ENCODE assay signal across 24 cellular contexts in the genomic region with DNA sequence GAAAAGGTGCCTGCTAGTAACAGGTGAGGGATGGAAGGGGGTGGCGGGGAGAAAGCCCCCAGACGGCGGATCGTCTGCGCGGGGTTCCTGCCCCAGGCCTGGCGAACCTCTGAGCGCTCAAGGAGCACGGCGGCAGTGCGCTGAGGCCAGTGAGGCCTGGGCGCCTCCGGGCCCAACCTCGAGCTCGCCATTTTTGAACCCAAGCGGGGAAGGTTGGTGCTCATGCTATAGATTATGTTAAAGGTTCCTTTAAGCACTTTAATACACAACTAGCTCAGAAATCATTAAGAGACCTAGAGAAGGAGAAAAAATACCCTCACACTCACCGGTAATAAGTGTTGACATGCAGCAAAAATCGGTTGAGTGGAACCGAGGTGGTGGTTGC. TPM values are rescaled to one million over a fixed set of nuclear protein-coding genes. Genes with fewer than 3 reads are reported as not detected.
DNase-seq lines count a peak whose midpoint lies in the region; ATAC-seq and TF ChIP-seq lines count a peak whose summit lies in the region.
"Had no signal": no experiment of that assay in that cellular context is flagged by ENCODE, and none has a peak within 500 bp of the region (broad histone marks: within the 10 kb centered on the region; RNA-seq: fewer than 3 reads in every experiment).

No MANE protein-coding gene starts in this region.

- no peaks in the 10 kb centered on the region for H3K79me1 ChIP-seq in H9 (ENCODE audit: insufficient read depth, low read depth, low read length, poor library complexity, severe bottlenecking)

- no peak overlapping the region for H2BK20ac ChIP-seq in H9 (ENCODE audit: low read depth, low read length, poor library complexity, severe bottlenecking)

- H2BK12ac ChIP-seq in H9 (ENCODE audit: insufficient read length, low read depth, low read length), result no peak overlapping the region

- H2BK120ac ChIP-seq in H9 (ENCODE audit: low read depth, low read length, poor library complexity, severe bottlenecking), result no peak overlapping the region

- peaks cover 2% of the 10 kb centered on the region; the same call in 1 of the 2 replicates for H3K4me1 ChIP-seq in H9 (ENCODE audit: insufficient read depth, low read length)
- peaks cover 44% of the 10 kb centered on the region for H3K4me1 ChIP-seq in ectodermal cell (ENCODE audit: control insufficient read depth, insufficient read depth, low read length)
- H3K4me1 ChIP-seq: SJSA1 had no signal

- H2AFZ ChIP-seq in H9 (ENCODE audit: low read length), result no peak overlapping the region

- H3K27ac Mint-ChIP-seq in H9 (peak overlapping the region in 1 of 3 experiments; percentile 96; a peak in 3 of 7 replicates), progenitor cell of endocrine pancreas (peak overlapping the region; percentile 91)
- H3K27ac Mint-ChIP-seq: activated CD4-positive, alpha-beta memory T cell treated with anti-CD3 and anti-CD28 coated beads, Interleukin-2, amount 10 ng/mL, durations not matched to agents 7 days and 5 days; CD14-positive monocyte; stimulated activated effector memory CD8-positive, alpha-beta T cell treated with anti-CD3 and anti-CD28 coated beads, Interleukin-12 subunit alpha, Interleukin-12 subunit beta, amount 100 ng/mL, for 72 hours; T-helper 1 cell treated with Interleukin-12 subunit alpha and Interleukin-12 subunit beta and Interleukin-4 antibody, amounts not matched to agents 30 μg/mL and 1 μg/mL, for 36 hours had no signal

- H3K9me3 ChIP-seq in H9 (ENCODE audit: control insufficient read depth, low read depth, low read length) (no peaks in the 10 kb centered on the region), ectodermal cell (ENCODE audit: control insufficient read depth, low read length) (no peaks in the 10 kb centered on the region)
- H3K9me3 ChIP-seq: heart right ventricle, SJSA1, suprapubic skin, vagina had no signal

- no peaks in the 10 kb centered on the region for H3K79me2 ChIP-seq in H9 (ENCODE audit: insufficient read depth, low read length)

- no peak overlapping the region for H3K9ac ChIP-seq in H9 (ENCODE audit: extremely low read depth, insufficient read length, low read length)

- no peak overlapping the region for H3T11ph ChIP-seq in H9 (ENCODE audit: low read length)

- ATAC-seq in activated T-cell treated with anti-CD3 and anti-CD28 coated beads, Interleukin-2, amount 50 U/mL, for 4 hours, result no peak
- no peak for ATAC-seq in GM18502 (IDR thresholded peaks at IDR 0.05; ENCODE audit: poor library complexity, unreplicated experiment)
- ATAC-seq: heart right ventricle; naive thymus-derived CD4-positive, alpha-beta T cell; stimulated activated effector memory CD8-positive, alpha-beta T cell treated with anti-CD3 and anti-CD28 coated beads, Interleukin-12 subunit alpha, Interleukin-12 subunit beta, amount 100 ng/mL, for 72 hours had no signal

- H3K27ac ChIP-seq in H9 (ENCODE audit: insufficient read length, low read depth, low read length) (no peak overlapping the region), ectodermal cell (ENCODE audit: insufficient read depth, low read depth, low read length, poor library complexity, severe bottlenecking) (no peak overlapping the region)
- H3K27ac ChIP-seq: heart right ventricle, SJSA1, suprapubic skin, vagina had no signal

- H3K4me2 ChIP-seq in H9 (ENCODE audit: insufficient read depth, insufficient read length, low read length), result peak overlapping the region; percentile 82

- H3K4me3 ChIP-seq in ectodermal cell (ENCODE audit: insufficient read depth, low read depth, low read length), result peak overlapping the region; percentile 37
- H3K4me3 ChIP-seq: heart right ventricle, SJSA1, suprapubic skin, vagina had no signal

- no peak overlapping the region for H3K4ac ChIP-seq in H9 (ENCODE audit: low read depth, low read length)

- no peak overlapping the region for H4K91ac ChIP-seq in H9 (ENCODE audit: insufficient read length, low read depth, low read length)

- H3K9me3 Mint-ChIP-seq in H9, result peaks cover 0 to 9% of the 10 kb centered on the region in 2 experiments; a peak in 1 of 5 replicates
- H3K9me3 Mint-ChIP-seq in progenitor cell of endocrine pancreas (ENCODE audit: low read depth), result no peaks in the 10 kb centered on the region
- H3K9me3 Mint-ChIP-seq in activated T-cell treated with anti-CD3 and anti-CD28 coated beads, Interleukin-2, amount 50 U/mL, for 4 hours, result no peaks in the 10 kb centered on the region
- H3K9me3 Mint-ChIP-seq: stimulated activated effector memory CD8-positive, alpha-beta T cell treated with anti-CD3 and anti-CD28 coated beads, Interleukin-12 subunit alpha, Interleukin-12 subunit beta, amount 100 ng/mL, for 72 hours had no signal

- peaks cover 28% of the 10 kb centered on the region for H3K23me2 ChIP-seq in H9 (ENCODE audit: insufficient read length, low read depth, low read length, poor library complexity, severe bottlenecking)

- H3K23ac ChIP-seq in H9 (ENCODE audit: insufficient read length, low read depth, low read length), result no peak overlapping the region

- TF ChIP-seq CTCF in H9 (conservative IDR thresholded peaks at IDR 0.05) (no peak), progenitor cell of endocrine pancreas (IDR thresholded peaks at IDR 0.05; ENCODE audit: unreplicated experiment) (no peak)

- H4K5ac ChIP-seq in H9 (ENCODE audit: insufficient read length, low read depth, low read length), result no peak overlapping the region

- peak; percentile 41 for DNase-seq in H9
- peak; percentile 63 for DNase-seq in iris pigment epithelial cell (ENCODE audit: low read depth)
- DNase-seq in progenitor cell of endocrine pancreas (ENCODE audit: low spot score, unreplicated experiment), result no peak
- no peak for DNase-seq in activated T-cell treated with anti-CD3 and anti-CD28 coated beads, Interleukin-2, amount 50 U/mL, for 4 hours
- DNase-seq in stimulated activated CD4-positive, alpha-beta T cell treated with anti-CD3 and anti-CD28 coated beads, Interleukin-12 subunit alpha, Interleukin-12 subunit beta, amount 100 ng/mL, for 4 hours, result no peak
- DNase-seq: activated CD4-positive, alpha-beta memory T cell treated with anti-CD3 and anti-CD28 coated beads, Interleukin-2, amount 10 ng/mL, durations not matched to agents 7 days and 5 days; amniotic stem cell; GOT3; heart right ventricle; kidney glomerular epithelial cell; MM.1S; naive thymus-derived CD4-positive, alpha-beta T cell; NCI-H1436; NCI-H2107; NCI-H524; stimulated activated CD4-positive, alpha-beta T cell treated with anti-CD3 and anti-CD28 coated beads, Interleukin-1b, Interleukin-23, amount 100 ng/mL, for 48 hours had no signal

- no peak overlapping the region for H2AK5ac ChIP-seq in H9 (ENCODE audit: insufficient read length, low read length)

- no peak overlapping the region for H2BK5ac ChIP-seq in H9 (ENCODE audit: insufficient read length, low read length)

- H3K14ac ChIP-seq in H9 (ENCODE audit: insufficient read depth, low read length), result no peak overlapping the region

- WGBS in H9 (ENCODE audit: extremely low coverage, insufficient read length, low lambda C conversion rate), result no CpG with 5 or more reads among the region's 19 CpGs
- 2% methylated on average over 17 to 19 of the region's 19 CpGs for whole genome bisulfite sequencing in ectodermal cell, 2 experiments

- no peak overlapping the region for H3K18ac ChIP-seq in H9 (ENCODE audit: insufficient read length, low read depth, low read length)

- H2BK15ac ChIP-seq in H9 (ENCODE audit: low read depth, low read length), result no peak overlapping the region

- H4K8ac ChIP-seq in H9 (replicated peaks; ENCODE audit: insufficient read length, low read depth, low read length), result no peak overlapping the region

- H3K4me3 Mint-ChIP-seq in H9, result peak overlapping the region; percentile 87 to 90
- H3K4me3 Mint-ChIP-seq in progenitor cell of endocrine pancreas (ENCODE audit: low read depth), result peak overlapping the region; percentile 67
- no peak overlapping the region for H3K4me3 Mint-ChIP-seq in activated T-cell treated with anti-CD3 and anti-CD28 coated beads, Interleukin-2, amount 50 U/mL, for 4 hours
- H3K4me3 Mint-ChIP-seq: activated CD4-positive, alpha-beta memory T cell treated with anti-CD3 and anti-CD28 coated beads, Interleukin-2, amount 10 ng/mL, durations not matched to agents 7 days and 5 days; stimulated activated effector memory CD8-positive, alpha-beta T cell treated with anti-CD3 and anti-CD28 coated beads, Interleukin-12 subunit alpha, Interleukin-12 subunit beta, amount 100 ng/mL, for 72 hours; T-helper 1 cell treated with Interleukin-12 subunit alpha and Interleukin-12 subunit beta and Interleukin-4 antibody, amounts not matched to agents 30 μg/mL and 1 μg/mL, for 36 hours had no signal

- H4K20me1 ChIP-seq in H9 (ENCODE audit: control insufficient read depth, insufficient read depth, insufficient read length), result no peaks in the 10 kb centered on the region

- H3K56ac ChIP-seq in H9 (ENCODE audit: insufficient read length, low read depth, low read length), result no peak overlapping the region

- peaks cover 61 to 69% of the 10 kb centered on the region in 2 experiments for H3K4me1 Mint-ChIP-seq in H9
- peaks cover 19% of the 10 kb centered on the region for H3K4me1 Mint-ChIP-seq in progenitor cell of endocrine pancreas (ENCODE audit: low read depth)
- peaks cover 6% of the 10 kb centered on the region for H3K4me1 Mint-ChIP-seq in activated T-cell treated with anti-CD3 and anti-CD28 coated beads, Interleukin-2, amount 50 U/mL, for 4 hours (ENCODE audit: low read depth)

- H3K36me3 Mint-ChIP-seq in H9 (ENCODE audit: insufficient read depth in 1 of 3, low read depth in 3 of 3), result no peaks in the 10 kb centered on the region; a peak in 1 of 7 replicates
- H3K36me3 Mint-ChIP-seq in progenitor cell of endocrine pancreas (ENCODE audit: insufficient read depth), result no peaks in the 10 kb centered on the region
- no peaks in the 10 kb centered on the region for H3K36me3 Mint-ChIP-seq in activated T-cell treated with anti-CD3 and anti-CD28 coated beads, Interleukin-2, amount 50 U/mL, for 4 hours (ENCODE audit: insufficient read depth)
- H3K36me3 Mint-ChIP-seq: stimulated activated effector memory CD8-positive, alpha-beta T cell treated with anti-CD3 and anti-CD28 coated beads, Interleukin-12 subunit alpha, Interleukin-12 subunit beta, amount 100 ng/mL, for 72 hours had no signal

- H3K27me3 Mint-ChIP-seq in H9 (ENCODE audit: low read depth), result peaks cover 85% of the 10 kb centered on the region
- H3K27me3 Mint-ChIP-seq in progenitor cell of endocrine pancreas, result peaks cover 76% of the 10 kb centered on the region
- H3K27me3 Mint-ChIP-seq in activated T-cell treated with anti-CD3 and anti-CD28 coated beads, Interleukin-2, amount 50 U/mL, for 4 hours (ENCODE audit: low read depth), result peaks cover 85% of the 10 kb centered on the region

- no peaks in the 10 kb centered on the region for H3K36me3 ChIP-seq in ectodermal cell (ENCODE audit: control insufficient read depth, insufficient read depth, low read length)
- H3K36me3 ChIP-seq: heart right ventricle, suprapubic skin, vagina had no signal

- peaks cover 83% of the 10 kb centered on the region for H3K27me3 ChIP-seq in H9 (ENCODE audit: insufficient read depth, low read length)
- H3K27me3 ChIP-seq in ectodermal cell (ENCODE audit: control insufficient read depth, insufficient read depth, low read length, poor library complexity, severe bottlenecking), result peaks cover 97% of the 10 kb centered on the region
- H3K27me3 ChIP-seq: SJSA1 had no signal

RNA-seq across cellular contexts. Expression of gene PITX2, which starts 7.9 kb away (rescaled TPM):
- total RNA-seq in H9 (2021) (7.5 and 8.5 TPM in 2 replicates), progenitor cell of endocrine pancreas (5.3 and 7.4 TPM in 2 replicates)
- polyA plus RNA-seq in ectodermal cell (2013, experiment 1 of 4), result 1.4 TPM
- polyA plus RNA-seq in ectodermal cell (2013, experiment 2 of 4), result 1.9 TPM
- 2.7 TPM for polyA plus RNA-seq in ectodermal cell (2013, experiment 3 of 4)
- polyA plus RNA-seq in ectodermal cell (2013, experiment 4 of 4), result 1.8 TPM
- total RNA-seq in activated T-cell treated with anti-CD3 and anti-CD28 coated beads, Interleukin-2, amount 50 U/mL, for 4 hours, result not detected
- total RNA-seq: naive thymus-derived CD4-positive, alpha-beta T cell had no signal
- polyA plus RNA-seq: CD14-positive monocyte; naive thymus-derived CD4-positive, alpha-beta T cell had no signal

Comparison
In these comparisons a context has a peak if more than half of its experiments do, and no peak if none do; other contexts are left out.
1. DNase-seq: peak in H9 (single experiment) and iris pigment epithelial cell (single experiment); none in progenitor cell of endocrine pancreas (single experiment), activated T-cell treated with anti-CD3 and anti-CD28 coated beads, Interleukin-2, amount 50 U/mL, for 4 hours (single experiment) and stimulated activated CD4-positive, alpha-beta T cell treated with anti-CD3 and anti-CD28 coated beads, Interleukin-12 subunit alpha, Interleukin-12 subunit beta, amount 100 ng/mL, for 4 hours (single experiment).